In the genomic region with DNA sequence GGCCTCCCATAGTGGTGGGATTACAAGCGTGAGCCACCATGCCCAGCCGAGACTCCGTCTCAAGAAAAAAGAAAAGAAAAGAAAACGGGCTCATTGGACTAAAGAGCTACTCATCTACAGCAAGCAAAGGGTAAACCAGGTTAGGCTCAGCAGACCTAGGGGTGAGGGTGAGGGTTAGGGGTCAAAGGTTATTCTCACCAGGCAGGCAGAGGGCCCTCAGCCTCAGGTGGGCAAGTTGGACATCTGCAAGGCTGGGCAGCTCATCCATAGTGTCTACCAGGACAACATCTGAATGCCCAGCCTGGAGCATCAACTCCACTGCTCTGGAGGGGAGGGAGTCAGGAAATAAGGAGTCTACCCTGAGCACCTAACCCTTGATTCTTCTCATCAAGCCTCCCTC, we compare ENCODE assay signal across 16 cellular contexts. TPM values are rescaled to one million over a fixed set of nuclear protein-coding genes. Genes with fewer than 3 reads are reported as not detected.
DNase-seq lines count a peak whose midpoint lies in the region; ATAC-seq and TF ChIP-seq lines count a peak whose summit lies in the region.
"Had no signal": no experiment of that assay in that cellular context is flagged by ENCODE, and none has a peak within 500 bp of the region (broad histone marks: within the 10 kb centered on the region; RNA-seq: fewer than 3 reads in every experiment).

No MANE protein-coding gene starts in this region.

- ATAC-seq in Right ventricle myocardium superior (ENCODE audit: poor library complexity), result no peak
- ATAC-seq in GM18520 (IDR thresholded peaks at IDR 0.05; ENCODE audit: unreplicated experiment), result no peak

- TF ChIP-seq CTCF in right atrium auricular region (IDR thresholded peaks at IDR 0.05), result no peak
- TF ChIP-seq CTCF in transverse colon (IDR thresholded peaks at IDR 0.05), result no peak

- 88 to 94% methylated on average over 4 of the region's 4 CpGs for WGBS in transverse colon (ENCODE audit: low coverage in 1 of 2), 2 donors

- in situ Hi-C loops in transverse colon (cut with MboI; ENCODE audit: low pct_ligation_motif_present in 1 of 4, low pct_unique_long_range_greater_than_20kb in 1 of 4, low sequenced_read_pairs in 3 of 4), result no loop called here

- H3K9me3 ChIP-seq in right atrium auricular region (no peaks in the 10 kb centered on the region), mucosa of rectum (ENCODE audit: control insufficient read depth in 2 of 2, low read length in 2 of 2) (no peaks in the 10 kb centered on the region), transverse colon (no peaks in the 10 kb centered on the region)
- H3K9me3 ChIP-seq: BLaER1, HAP-1 had no signal

- TF ChIP-seq POLR2A in transverse colon (IDR thresholded peaks at IDR 0.05), result no peak

- DNase-seq in right atrium auricular region (ENCODE audit: low spot score), result peak; percentile 13
- no peak for DNase-seq in Right ventricle myocardium superior
- no peak for DNase-seq in transverse colon
- no peak for DNase-seq in pons (ENCODE audit: low spot score)
- DNase-seq in GM03348 (ENCODE audit: low spot score), result no peak
- DNase-seq: 8988T; CD4-positive, alpha-beta memory T cell; DMS153; DMS79; GDM1; GM23248 had no signal

- intact Hi-C loops in Right ventricle myocardium superior (cut with DNase I) (no loop called here), transverse colon (cut with DNase I; ENCODE audit: low total_unique reads) (no loop called here)

- TF ChIP-seq EP300 in transverse colon (IDR thresholded peaks at IDR 0.05; ENCODE audit: low read depth), result no peak

- peak overlapping the region in 1 of 2 donors; percentile 13 for H3K9ac ChIP-seq in mucosa of rectum (ENCODE audit: low read depth in 1 of 2, low read length in 2 of 2)
- H3K9ac ChIP-seq: BLaER1, GM23248 had no signal

- H3K4me3 ChIP-seq in right atrium auricular region, result no peak overlapping the region
- H3K4me3 ChIP-seq in mucosa of rectum (ENCODE audit: low read length in 2 of 2), result peak overlapping the region; percentile 35 to 45
- peak overlapping the region in 1 of 4 donors; percentile 79 for H3K4me3 ChIP-seq in transverse colon
- H3K4me3 ChIP-seq: BLaER1, GM23248, HAP-1 had no signal

- H3K36me3 ChIP-seq in right atrium auricular region (no peaks in the 10 kb centered on the region), mucosa of rectum (ENCODE audit: control insufficient read depth in 2 of 2, insufficient read depth in 2 of 2, low read length in 2 of 2) (peaks cover 34 to 46% of the 10 kb centered on the region in 2 donors), transverse colon (peaks cover 0 to 14% (median 4%) of the 10 kb centered on the region in 4 donors)
- H3K36me3 ChIP-seq: BLaER1, HAP-1 had no signal

- H3K4me1 ChIP-seq in right atrium auricular region (peaks cover 0 to 36% of the 10 kb centered on the region in 2 donors), mucosa of rectum (ENCODE audit: control insufficient read depth in 2 of 2, insufficient read depth in 2 of 2, low read length in 2 of 2) (peaks cover 47 to 71% of the 10 kb centered on the region in 2 donors), transverse colon (peaks cover 21 to 90% (median 59%) of the 10 kb centered on the region in 4 donors)

- H3K27ac ChIP-seq in right atrium auricular region (no peak overlapping the region), mucosa of rectum (ENCODE audit: low read depth in 2 of 2, low read length in 2 of 2) (peak overlapping the region; percentile 66 to 77), transverse colon (peak overlapping the region; percentile 77 to 96 (median 96))
- H3K27ac ChIP-seq: BLaER1, GM23248 had no signal

- no peaks in the 10 kb centered on the region for H3K27me3 ChIP-seq in right atrium auricular region
- no peaks in the 10 kb centered on the region for H3K27me3 ChIP-seq in mucosa of rectum (ENCODE audit: control insufficient read depth in 2 of 2, insufficient read depth in 2 of 2, low read length in 2 of 2)
- H3K27me3 ChIP-seq in transverse colon, result no peaks in the 10 kb centered on the region
- H3K27me3 ChIP-seq: BLaER1 had no signal

RNA-seq across cellular contexts. Expression of gene MTMR11, which starts 3.5 kb away (rescaled TPM):
- total RNA-seq in right atrium auricular region (1 to 10 TPM; 1.6 to 9.6 TPM), Right ventricle myocardium superior (2.0 TPM), transverse colon (100 to 1,000 TPM; 284 to 483 (median 296) TPM)

RNA-seq across cellular contexts. Expression of gene SF3B4, which starts 5.6 kb away (rescaled TPM):
- total RNA-seq in right atrium auricular region (10 to 100 TPM in 1 of 2 donors, 1 to 10 TPM in 1; 5.7 to 12.3 TPM), Right ventricle myocardium superior (22.8 TPM), transverse colon (10 to 100 TPM; 32.4 to 78.6 (median 46.2) TPM)

RNA-seq across cellular contexts. Expression of gene SV2A, which starts 15.6 kb away (rescaled TPM):
- total RNA-seq in right atrium auricular region (1 to 10 TPM; 1.0 to 6.3 TPM), Right ventricle myocardium superior (0.32 TPM), transverse colon (1 to 10 TPM in 3 of 4 donors, under 1 TPM in 1; 0.40 to 2.5 (median 1.5) TPM)
- total RNA-seq: HT-29 had no signal

RNA-seq across cellular contexts. Expression of gene BOLA1, which starts 33.8 kb away (rescaled TPM):
- total RNA-seq in right atrium auricular region (10 to 100 TPM; 26.3 to 28.0 TPM), Right ventricle myocardium superior (16.9 TPM), transverse colon (10 to 100 TPM in 3 of 4 donors, 1 to 10 TPM in 1; 7.4 to 61.0 (median 31.5) TPM)

Comparison
In these comparisons a context has a peak if more than half of its experiments do, and no peak if none do; other contexts are left out.
1. H3K27ac ChIP-seq: peak in mucosa of rectum (2 of 2) and transverse colon (4 of 4); none in right atrium auricular region (0 of 2).
2. H3K4me3 ChIP-seq: peak in mucosa of rectum (2 of 2); none in right atrium auricular region (0 of 2).
3. RNA of gene MTMR11, which starts 3.5 kb away (total RNA-seq): 284 to 483 TPM in transverse colon; 1.6 to 9.6 TPM in right atrium auricular region and 2.0 TPM in Right ventricle myocardium superior (single experiment); every median in the first group is over 10 times any median in the second.